Comparison of ENCODE assay signal across 9 cellular contexts in genomic region chrX:23317799-23318724, GRCh38. TPM values are rescaled to one million over a fixed set of nuclear protein-coding genes. Genes with fewer than 3 reads are reported as not detected.
DNase-seq lines count a peak whose midpoint lies in the region; ATAC-seq, FAIRE-seq and TF ChIP-seq lines count a peak whose summit lies in the region.
"Had no signal": no experiment of that assay in that cellular context is flagged by ENCODE, and none has a peak within 500 bp of the region (broad histone marks: within the 10 kb centered on the region; RNA-seq: fewer than 3 reads in every experiment).

No MANE protein-coding gene starts in this region.

- H3K27me3 Mint-ChIP-seq in activated CD4-positive, alpha-beta T cell treated with anti-CD3 and anti-CD28 coated beads, Interleukin-2, amount 10 ng/mL, durations not matched to agents 24 days and 14 days, result peaks cover 4% of the 10 kb centered on the region
- no peaks in the 10 kb centered on the region for H3K27me3 Mint-ChIP-seq in activated naive CD4-positive, alpha-beta T cell treated with anti-CD3 and anti-CD28 coated beads, Interleukin-2, amount 10 ng/mL, durations not matched to agents 7 days and 5 days
- H3K27me3 Mint-ChIP-seq: activated naive CD8-positive, alpha-beta T cell had no signal

- H3K27ac ChIP-seq in aorta (ENCODE audit: low read depth in 1 of 2, low read length in 2 of 2), result no peak overlapping the region

- CTCF ChIA-PET in activated naive CD4-positive, alpha-beta T cell treated with anti-CD3 and anti-CD28 coated beads, Interleukin-2, amount 10 ng/mL, durations not matched to agents 7 days and 5 days (lab: Charles Lee), result interaction anchor here (0.7 to 1.3 kb wide), 5 partner anchors 8 to 1333 kb away, joined by 3 to 4 read pairs (median 3); no protein-coding TSS in a partner anchor

- H3K4me1 Mint-ChIP-seq in activated CD4-positive, alpha-beta T cell treated with anti-CD3 and anti-CD28 coated beads, Interleukin-2, amount 10 ng/mL, durations not matched to agents 24 days and 14 days, result no peaks in the 10 kb centered on the region
- no peaks in the 10 kb centered on the region for H3K4me1 Mint-ChIP-seq in activated naive CD4-positive, alpha-beta T cell treated with anti-CD3 and anti-CD28 coated beads, Interleukin-2, amount 10 ng/mL, durations not matched to agents 7 days and 5 days

- H3K9me3 ChIP-seq in Loucy (ENCODE audit: insufficient read depth, low read depth, low read length) (no peaks in the 10 kb centered on the region), aorta (ENCODE audit: control insufficient read depth, low read length) (no peaks in the 10 kb centered on the region)

- intact Hi-C loops in activated CD4-positive, alpha-beta T cell treated with anti-CD3 and anti-CD28 coated beads, Interleukin-2, amount 10 ng/mL, durations not matched to agents 24 days and 14 days (cut with micrococcal nuclease), result loop anchor here (5.0 kb wide), 1 partner anchor 1331 kb away; no protein-coding TSS in a partner anchor
- intact Hi-C loops in aorta (cut with DNase I), result no loop called here

- H3K79me2 ChIP-seq in Loucy (ENCODE audit: insufficient read depth, low read length), result no peaks in the 10 kb centered on the region

- H3K27ac Mint-ChIP-seq in activated CD4-positive, alpha-beta T cell treated with anti-CD3 and anti-CD28 coated beads, Interleukin-2, amount 10 ng/mL, durations not matched to agents 24 days and 14 days, result no peak overlapping the region
- no peak overlapping the region for H3K27ac Mint-ChIP-seq in activated naive CD4-positive, alpha-beta T cell treated with anti-CD3 and anti-CD28 coated beads, Interleukin-2, amount 10 ng/mL, durations not matched to agents 7 days and 5 days
- H3K27ac Mint-ChIP-seq: activated naive CD8-positive, alpha-beta T cell had no signal

- no peak overlapping the region for H3K4me2 ChIP-seq in Loucy (ENCODE audit: low read depth, low read length, poor library complexity, severe bottlenecking)

- TF ChIP-seq CTCF in Loucy (conservative IDR thresholded peaks at IDR 0.05; ENCODE audit: low read length), result peak; percentile 74

- ATAC-seq in aorta (ENCODE audit: low FRiP score) (peak; percentile 48), GM18520 (IDR thresholded peaks at IDR 0.05; ENCODE audit: unreplicated experiment) (no peak)

- H3K4me1 ChIP-seq in Loucy (ENCODE audit: insufficient read depth, low read length, poor library complexity, severe bottlenecking), result no peaks in the 10 kb centered on the region
- no peaks in the 10 kb centered on the region for H3K4me1 ChIP-seq in aorta (ENCODE audit: control insufficient read depth in 1 of 2, insufficient read depth in 2 of 2, low read length in 2 of 2)

- no peak for FAIRE-seq in H54 (lab: Jason Lieb, UNC)

- H3K9ac ChIP-seq in Loucy (ENCODE audit: low read depth, low read length, poor library complexity, severe bottlenecking), result no peak overlapping the region

- no peak for TF ChIP-seq POLR2A in H54 (IDR thresholded peaks at IDR 0.05; ENCODE audit: low read depth, low read length)

- H3K4me3 ChIP-seq in Loucy (ENCODE audit: low read length, poor library complexity, severe bottlenecking), result no peak overlapping the region
- H3K4me3 ChIP-seq in aorta (ENCODE audit: low read length in 2 of 2), result no peak overlapping the region

- no peaks in the 10 kb centered on the region for H4K20me1 ChIP-seq in Loucy (ENCODE audit: insufficient read depth, low read length, poor library complexity, severe bottlenecking)

- H3K4me3 Mint-ChIP-seq in activated CD4-positive, alpha-beta T cell treated with anti-CD3 and anti-CD28 coated beads, Interleukin-2, amount 10 ng/mL, durations not matched to agents 24 days and 14 days, result no peak overlapping the region
- H3K4me3 Mint-ChIP-seq in activated naive CD4-positive, alpha-beta T cell treated with anti-CD3 and anti-CD28 coated beads, Interleukin-2, amount 10 ng/mL, durations not matched to agents 7 days and 5 days, result no peak overlapping the region
- H3K4me3 Mint-ChIP-seq: activated naive CD8-positive, alpha-beta T cell had no signal

- no peaks in the 10 kb centered on the region for H3K9me2 ChIP-seq in Loucy (replicated peaks; ENCODE audit: low read depth, low read length)

- peak; percentile 69 for DNase-seq in activated CD4-positive, alpha-beta T cell treated with anti-CD3 and anti-CD28 coated beads, Interleukin-2, amount 10 ng/mL, durations not matched to agents 24 days and 14 days
- no peak for DNase-seq in activated CD4-positive, alpha-beta T cell treated with anti-CD3 and anti-CD28 coated beads, Interleukin-2, amount 50 U/mL, for 1 hour
- peak; percentile 4 for DNase-seq in H54 (ENCODE audit: insufficient read length, low spot score)
- DNase-seq in activated naive CD4-positive, alpha-beta T cell treated with anti-CD3 and anti-CD28 coated beads, Interleukin-2, amount 10 ng/mL, durations not matched to agents 7 days and 5 days, result peak; percentile 32
- peak; percentile 67 for DNase-seq in islet precursor cell
- DNase-seq in aorta, result peak in 1 of 2 donors; percentile 74

- H3K36me3 Mint-ChIP-seq in activated CD4-positive, alpha-beta T cell treated with anti-CD3 and anti-CD28 coated beads, Interleukin-2, amount 10 ng/mL, durations not matched to agents 24 days and 14 days (ENCODE audit: low read depth), result no peaks in the 10 kb centered on the region
- no peaks in the 10 kb centered on the region for H3K36me3 Mint-ChIP-seq in activated naive CD4-positive, alpha-beta T cell treated with anti-CD3 and anti-CD28 coated beads, Interleukin-2, amount 10 ng/mL, durations not matched to agents 7 days and 5 days
- H3K36me3 Mint-ChIP-seq: activated naive CD8-positive, alpha-beta T cell had no signal

- 0 out of 2 replicates have a peak overlapping the region, but pooled peaks have one; percentile 6 for H2AFZ ChIP-seq in Loucy (ENCODE audit: low read length)

- H3K36me3 ChIP-seq in Loucy (ENCODE audit: insufficient read depth, low read length), result no peaks in the 10 kb centered on the region
- no peaks in the 10 kb centered on the region for H3K36me3 ChIP-seq in aorta (ENCODE audit: control insufficient read depth in 1 of 2, insufficient read depth in 2 of 2, low read length in 1 of 2)

- H3K27me3 ChIP-seq in Loucy (ENCODE audit: insufficient read depth, low read length, poor library complexity, severe bottlenecking), result no peaks in the 10 kb centered on the region
- H3K27me3 ChIP-seq in aorta (ENCODE audit: control insufficient read depth in 1 of 2, insufficient read depth in 2 of 2, low read length in 1 of 2), result no peaks in the 10 kb centered on the region

- 42 to 56% methylated on average over 11 of the region's 11 CpGs for WGBS in aorta, 2 donors

- no peaks in the 10 kb centered on the region for H3K9me3 Mint-ChIP-seq in activated CD4-positive, alpha-beta T cell treated with anti-CD3 and anti-CD28 coated beads, Interleukin-2, amount 10 ng/mL, durations not matched to agents 24 days and 14 days
- no peaks in the 10 kb centered on the region for H3K9me3 Mint-ChIP-seq in activated naive CD4-positive, alpha-beta T cell treated with anti-CD3 and anti-CD28 coated beads, Interleukin-2, amount 10 ng/mL, durations not matched to agents 7 days and 5 days

- H3F3A ChIP-seq in Loucy (ENCODE audit: low read depth), result no peaks in the 10 kb centered on the region

RNA-seq across cellular contexts. Expression of gene PTCHD1, which starts 16.6 kb away (rescaled TPM):
- not detected in 2 replicates for total RNA-seq in activated CD4-positive, alpha-beta T cell treated with anti-CD3 and anti-CD28 coated beads, Interleukin-2, amount 10 ng/mL, durations not matched to agents 24 days and 14 days
- 10 to 100 TPM in 1 of 2 donors, under 1 TPM in 1; 0.51 to 16.2 TPM for total RNA-seq in aorta
- polyA plus RNA-seq in aorta, result under 1 TPM in 1 of 2 donors, not detected in 1; 0.03 TPM
